Comparison of ENCODE assay signal across 19 cellular contexts in genomic region chr14:71541973-71542730, GRCh38.
DNase-seq lines count a peak whose midpoint lies in the region; ATAC-seq, FAIRE-seq and TF ChIP-seq lines count a peak whose summit lies in the region.
"Had no signal": no experiment of that assay in that cellular context is flagged by ENCODE, and none has a peak within 500 bp of the region (broad histone marks: within the 10 kb centered on the region; RNA-seq: fewer than 3 reads in every experiment).

No MANE protein-coding gene starts in this region.

- H2BK5ac ChIP-seq in IMR-90 (ENCODE audit: low read depth, low read length, poor library complexity, severe bottlenecking): no peak overlapping the region

- DNase-seq in CD8-positive, alpha-beta T cell: no peak
- no peak for DNase-seq in IMR-90
- DNase-seq in activated CD8-positive, alpha-beta T cell treated with anti-CD3 and anti-CD28 coated beads, Interleukin-2, amount 10 ng/mL, durations not matched to agents 7 days and 5 days: no peak
- no peak for DNase-seq in erythroblast (lab: John Stamatoyannopoulos, UW)
- no peak for DNase-seq in dorsolateral prefrontal cortex
- no peak for DNase-seq in H54 (ENCODE audit: insufficient read length, low spot score)
- DNase-seq: activated CD4-positive, alpha-beta T cell treated with anti-CD3 and anti-CD28 coated beads, Interleukin-2, amount 10 ng/mL, durations not matched to agents 7 days and 5 days; activated naive CD4-positive, alpha-beta T cell treated with Interleukin-2 at 50 U/mL for 16 hours; AML-193; heart left ventricle; NCI-H1436 treated with DMSO at 0.1 percent for 48 hours; NCI-H2171; occipital lobe; PC-9; thyroid gland had no signal

- H2BK120ac ChIP-seq in IMR-90 (ENCODE audit: low read depth, low read length): no peak overlapping the region

- H4K8ac ChIP-seq in IMR-90 (ENCODE audit: low read depth in 2 of 2, low read length in 2 of 2): no peak overlapping the region

- H3K36me3 ChIP-seq in CD8-positive, alpha-beta T cell (ENCODE audit: insufficient read depth, low read length): no peaks in the 10 kb centered on the region
- H3K36me3 ChIP-seq in IMR-90 (ENCODE audit: control insufficient read depth, insufficient read depth, low read length) (no peaks in the 10 kb centered on the region), neutrophil (no peaks in the 10 kb centered on the region)
- H3K36me3 ChIP-seq: heart left ventricle, right atrium auricular region, thyroid gland had no signal

- dilution Hi-C loops in IMR-90 (cut with HindIII; ENCODE audit: low sequenced_read_pairs, unreplicated experiment): no loop called here

- H2BK20ac ChIP-seq in IMR-90 (ENCODE audit: low read depth, low read length): no peak overlapping the region

- no peak for TF ChIP-seq CTCF in CD8-positive, alpha-beta T cell (IDR thresholded peaks at IDR 0.05)
- TF ChIP-seq CTCF in IMR-90 (conservative IDR thresholded peaks at IDR 0.05; ENCODE audit: low read depth, low read length) (no peak), neutrophil (IDR thresholded peaks at IDR 0.05) (no peak), dorsolateral prefrontal cortex (IDR thresholded peaks at IDR 0.05 in 54 of 56, conservative IDR thresholded peaks at IDR 0.05 in 2 of 56; ENCODE audit: low read depth in 1 of 56, partially characterized antibody in 56 of 56) (no peak)

- no peaks in the 10 kb centered on the region for H3K4me1 ChIP-seq in CD8-positive, alpha-beta T cell (ENCODE audit: insufficient read depth, low read length)
- H3K4me1 ChIP-seq in IMR-90 (ENCODE audit: control insufficient read depth, insufficient read depth, low read length): peaks cover 10% of the 10 kb centered on the region
- H3K4me1 ChIP-seq in neutrophil (ENCODE audit: control insufficient read depth in 1 of 2, insufficient read depth in 1 of 2, low read depth in 1 of 2, low read length in 1 of 2): peaks cover 6 to 7% of the 10 kb centered on the region in 2 experiments

- H3K9me3 ChIP-seq in CD8-positive, alpha-beta T cell (ENCODE audit: low read length): no peaks in the 10 kb centered on the region
- H3K9me3 ChIP-seq in IMR-90 (ENCODE audit: control insufficient read depth, insufficient read depth, low read length) (no peaks in the 10 kb centered on the region), neutrophil (peaks cover 4% of the 10 kb centered on the region)
- H3K9me3 ChIP-seq: heart left ventricle, right atrium auricular region, thyroid gland had no signal

- in situ Hi-C loops in IMR-90 (cut with MboI; ENCODE audit: low sequenced_read_pairs): no loop called here

- peak overlapping the region; percentile 76 for H3K27ac Mint-ChIP-seq in CD8-positive, alpha-beta T cell
- peak overlapping the region; percentile 55 for H3K27ac Mint-ChIP-seq in activated CD8-positive, alpha-beta T cell treated with anti-CD3 and anti-CD28 coated beads, Interleukin-2, amount 10 ng/mL, durations not matched to agents 7 days and 5 days

- H3K18ac ChIP-seq in IMR-90 (ENCODE audit: low read depth, low read length): no peak overlapping the region

- H3K14ac ChIP-seq in IMR-90 (replicated peaks; ENCODE audit: low read depth, low read length): no peak overlapping the region

- intact Hi-C loops in CD8-positive, alpha-beta T cell (cut with DNase I, micrococcal nuclease): no loop called here
- intact Hi-C loops in IMR-90 (cut with micrococcal nuclease) (loop anchor here (2.0 kb wide), 1 partner anchor 27 kb away; no protein-coding TSS in a partner anchor), dorsolateral prefrontal cortex (cut with DNase I) (no loop called here)

- peak overlapping the region; percentile 43; the same call in 1 of the 2 replicates for H2AK5ac ChIP-seq in IMR-90 (ENCODE audit: low read depth, low read length)

- no peak overlapping the region for H3K56ac ChIP-seq in IMR-90 (ENCODE audit: extremely low read depth, insufficient read depth, low read length)

- H3K4me2 ChIP-seq in IMR-90 (ENCODE audit: low read depth, low read length): no peak overlapping the region
- H3K4me2 ChIP-seq: PC-9 had no signal

- H3K36me3 Mint-ChIP-seq in CD8-positive, alpha-beta T cell: peaks cover 3% of the 10 kb centered on the region
- H3K36me3 Mint-ChIP-seq in activated CD8-positive, alpha-beta T cell treated with anti-CD3 and anti-CD28 coated beads, Interleukin-2, amount 10 ng/mL, durations not matched to agents 7 days and 5 days (ENCODE audit: low read depth): no peaks in the 10 kb centered on the region

- H3K27me3 Mint-ChIP-seq in CD8-positive, alpha-beta T cell (ENCODE audit: low read depth): no peaks in the 10 kb centered on the region
- H3K27me3 Mint-ChIP-seq in activated CD8-positive, alpha-beta T cell treated with anti-CD3 and anti-CD28 coated beads, Interleukin-2, amount 10 ng/mL, durations not matched to agents 7 days and 5 days (ENCODE audit: low read depth): no peaks in the 10 kb centered on the region
- H3K27me3 Mint-ChIP-seq: activated CD4-positive, alpha-beta T cell treated with anti-CD3 and anti-CD28 coated beads, Interleukin-2, amount 10 ng/mL, durations not matched to agents 7 days and 5 days had no signal

- H2AFZ ChIP-seq in IMR-90 (replicated peaks; ENCODE audit: low read length, poor library complexity): no peak overlapping the region
- H2AFZ ChIP-seq: PC-9 had no signal

- peaks cover 37 to 47% of the 10 kb centered on the region in 2 experiments for H3K79me1 ChIP-seq in IMR-90 (ENCODE audit: low read depth in 1 of 2, low read length in 2 of 2)

- CTCF ChIA-PET in CD8-positive, alpha-beta T cell (lab: Charles Lee): no interaction called here
- CTCF ChIA-PET in IMR-90 (lab: Yijun Ruan, JAX): no interaction called here
- CTCF ChIA-PET in activated CD8-positive, alpha-beta T cell treated with anti-CD3 and anti-CD28 coated beads, Interleukin-2, amount 10 ng/mL, durations not matched to agents 7 days and 5 days (lab: Charles Lee): no interaction called here

- no peak overlapping the region for H3K4me3 Mint-ChIP-seq in CD8-positive, alpha-beta T cell
- no peak overlapping the region for H3K4me3 Mint-ChIP-seq in activated CD8-positive, alpha-beta T cell treated with anti-CD3 and anti-CD28 coated beads, Interleukin-2, amount 10 ng/mL, durations not matched to agents 7 days and 5 days
- H3K4me3 Mint-ChIP-seq: activated CD4-positive, alpha-beta T cell treated with anti-CD3 and anti-CD28 coated beads, Interleukin-2, amount 10 ng/mL, durations not matched to agents 7 days and 5 days had no signal

- POLR2A ChIA-PET in CD8-positive, alpha-beta T cell (lab: Charles Lee): no interaction called here
- POLR2A ChIA-PET in IMR-90 (lab: Charles Lee; ENCODE audit: unreplicated experiment): no interaction called here
- POLR2A ChIA-PET in activated CD8-positive, alpha-beta T cell treated with anti-CD3 and anti-CD28 coated beads, Interleukin-2, amount 10 ng/mL, durations not matched to agents 7 days and 5 days (lab: Charles Lee): no interaction called here

- no TSS peak for BruUV-seq in IMR-90 (replicated peaks; lab: Mats Ljungman, UMichigan)

- H4K20me1 ChIP-seq in IMR-90 (ENCODE audit: insufficient read depth, low read length): peaks cover 5% of the 10 kb centered on the region; the same call in 1 of the 2 replicates

- H4K91ac ChIP-seq in IMR-90 (ENCODE audit: insufficient read depth, low read depth, low read length): no peak overlapping the region

- no peak overlapping the region for H3K9ac ChIP-seq in IMR-90 (ENCODE audit: low read depth, low read length)

- FAIRE-seq in H54 (lab: Jason Lieb, UNC): no peak
- FAIRE-seq: G401.6, H1 had no signal

- H3K9me3 Mint-ChIP-seq in CD8-positive, alpha-beta T cell: no peaks in the 10 kb centered on the region
- H3K9me3 Mint-ChIP-seq in activated CD8-positive, alpha-beta T cell treated with anti-CD3 and anti-CD28 coated beads, Interleukin-2, amount 10 ng/mL, durations not matched to agents 7 days and 5 days (ENCODE audit: insufficient read depth): no peaks in the 10 kb centered on the region
- H3K9me3 Mint-ChIP-seq: activated CD4-positive, alpha-beta T cell treated with anti-CD3 and anti-CD28 coated beads, Interleukin-2, amount 10 ng/mL, durations not matched to agents 7 days and 5 days had no signal

- no peaks in the 10 kb centered on the region for H3K27me3 ChIP-seq in CD8-positive, alpha-beta T cell (ENCODE audit: insufficient read depth, low read length)
- no peaks in the 10 kb centered on the region for H3K27me3 ChIP-seq in IMR-90 (ENCODE audit: control insufficient read depth, insufficient read depth, low read length)
- H3K27me3 ChIP-seq in neutrophil: no peaks in the 10 kb centered on the region
- H3K27me3 ChIP-seq in dorsolateral prefrontal cortex: no peaks in the 10 kb centered on the region
- H3K27me3 ChIP-seq: heart left ventricle, right atrium auricular region, thyroid gland had no signal

- no peak overlapping the region for H2BK15ac ChIP-seq in IMR-90 (ENCODE audit: low read depth, low read length)

- TF ChIP-seq POLR2A in IMR-90 (IDR thresholded peaks at IDR 0.05; ENCODE audit: low read depth, low read length) (no peak), erythroblast (IDR thresholded peaks at IDR 0.05; ENCODE audit: low read length) (no peak), H54 (IDR thresholded peaks at IDR 0.05; ENCODE audit: low read depth, low read length) (no peak)

- TF ChIP-seq RAD21 in IMR-90 (IDR thresholded peaks at IDR 0.05; ENCODE audit: low read length): no peak

- H4K5ac ChIP-seq in IMR-90 (ENCODE audit: low read depth, low read length): no peak overlapping the region

- H3K23ac ChIP-seq in IMR-90 (ENCODE audit: low read depth, low read length): no peak overlapping the region

- no peak overlapping the region for H2AK9ac ChIP-seq in IMR-90 (replicated peaks; ENCODE audit: low read depth, low read length, poor library complexity)

- peaks cover 21% of the 10 kb centered on the region for H3K4me1 Mint-ChIP-seq in CD8-positive, alpha-beta T cell (ENCODE audit: low read depth)
- H3K4me1 Mint-ChIP-seq in activated CD8-positive, alpha-beta T cell treated with anti-CD3 and anti-CD28 coated beads, Interleukin-2, amount 10 ng/mL, durations not matched to agents 7 days and 5 days (ENCODE audit: low read depth): peaks cover 12% of the 10 kb centered on the region

- H3K27ac ChIP-seq in CD8-positive, alpha-beta T cell (ENCODE audit: low read depth, low read length): no peak overlapping the region
- no peak overlapping the region for H3K27ac ChIP-seq in IMR-90 (ENCODE audit: insufficient read depth, low read length)
- H3K27ac ChIP-seq in neutrophil: peak overlapping the region; percentile 77
- peak overlapping the region in 8 of 59 donors; percentile 8 to 79 (median 24) for H3K27ac ChIP-seq in dorsolateral prefrontal cortex
- H3K27ac ChIP-seq: heart left ventricle, PC-9, right atrium auricular region, thyroid gland had no signal

- no peak for ATAC-seq in CD8-positive, alpha-beta T cell
- ATAC-seq in IMR-90 (ENCODE audit: low read depth): no peak
- ATAC-seq in activated CD8-positive, alpha-beta T cell treated with anti-CD3 and anti-CD28 coated beads, Interleukin-2, amount 10 ng/mL, durations not matched to agents 7 days and 5 days: no peak
- ATAC-seq: heart left ventricle had no signal

- no peak overlapping the region for H3K4ac ChIP-seq in IMR-90 (ENCODE audit: low read depth, low read length)

- WGBS in IMR-90 (ENCODE audit: extremely low coverage in 2 of 2, insufficient read length in 1 of 2), 2 experiments: 95% methylated on average over 3 of the region's 5 CpGs; no CpG with 5 or more reads in 1 of the 2 experiments

- no peak overlapping the region for H3K4me3 ChIP-seq in CD8-positive, alpha-beta T cell (ENCODE audit: low read depth, low read length)
- H3K4me3 ChIP-seq in IMR-90 (ENCODE audit: insufficient read depth, low read depth, low read length) (no peak overlapping the region), neutrophil (ENCODE audit: low read depth in 1 of 2, low read length in 1 of 2) (no peak overlapping the region), dorsolateral prefrontal cortex (no peak overlapping the region)
- H3K4me3 ChIP-seq: heart left ventricle, PC-9, right atrium auricular region, thyroid gland had no signal

- no peaks in the 10 kb centered on the region; the same call in 1 of the 2 replicates for H3K9me1 ChIP-seq in IMR-90 (ENCODE audit: insufficient read depth, low read length)
